Comparison of ENCODE assay signal across 23 cellular contexts in the genomic region with DNA sequence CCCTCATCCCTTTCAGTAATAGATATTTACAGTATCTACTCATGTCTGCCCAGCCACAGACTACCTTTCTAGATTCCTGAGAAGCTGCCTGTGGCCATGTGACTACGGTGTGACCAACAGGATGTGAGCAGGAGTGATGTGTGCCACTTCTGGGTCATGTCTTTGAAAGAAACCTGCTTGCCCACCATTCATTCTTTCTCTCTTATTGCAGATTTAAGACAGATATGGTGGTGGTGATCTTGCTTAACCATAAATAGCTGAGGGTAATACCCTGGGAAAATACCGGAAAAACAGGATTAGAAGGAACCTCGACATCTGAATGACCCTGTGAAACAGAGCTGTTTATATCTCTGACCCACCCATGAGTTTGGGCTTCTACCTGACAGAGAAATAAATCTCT. TPM values are rescaled to one million over a fixed set of nuclear protein-coding genes. Genes with fewer than 3 reads are reported as not detected.
DNase-seq lines count a peak whose midpoint lies in the region; ATAC-seq and TF ChIP-seq lines count a peak whose summit lies in the region.
"Had no signal": no experiment of that assay in that cellular context is flagged by ENCODE, and none has a peak within 500 bp of the region (broad histone marks: within the 10 kb centered on the region; RNA-seq: fewer than 3 reads in every experiment).

No MANE protein-coding gene starts in this region.

- no peak for TF ChIP-seq CTCF in fibroblast of villous mesenchyme (IDR thresholded peaks at IDR 0.05; ENCODE audit: insufficient read depth, low read depth, low read length)
- no peak for TF ChIP-seq CTCF in retinal pigment epithelial cell (conservative IDR thresholded peaks at IDR 0.05; ENCODE audit: low read depth, low read length)
- no peak for TF ChIP-seq CTCF in GM20000 (IDR thresholded peaks at IDR 0.05; ENCODE audit: extremely low read depth, missing control alignments)

- H3K4me3 ChIP-seq in fibroblast of villous mesenchyme (ENCODE audit: low read depth, low read length) (no peak overlapping the region), retinal pigment epithelial cell (ENCODE audit: low read length) (no peak overlapping the region)
- H3K4me3 ChIP-seq: dorsolateral prefrontal cortex, esophagus squamous epithelium, psoas muscle had no signal

- peak; percentile 43 for DNase-seq in SIG-M5 treated with dmso at 0.1 percent for 504 hours (lab: John Stamatoyannopoulos, UW; ENCODE audit: unreplicated experiment)
- no peak for DNase-seq in SIG-M5 (lab: John Stamatoyannopoulos, UW)
- peak; percentile 59 for DNase-seq in RKO (ENCODE audit: low spot score)
- peak; percentile 67 for DNase-seq in fibroblast of villous mesenchyme (ENCODE audit: low read depth)
- peak; percentile 80 for DNase-seq in retinal pigment epithelial cell (ENCODE audit: low read depth)
- no peak for DNase-seq in GM20000 (ENCODE audit: low spot score)
- DNase-seq in activated gamma-delta T cell (lab: John Stamatoyannopoulos, UW): no peak
- DNase-seq: 8988T; activated CD8-positive, alpha-beta memory T cell treated with anti-CD3 and anti-CD28 coated beads, Interleukin-2, amount 50 U/mL, for 4 hours; activated effector memory CD4-positive, alpha-beta T cell treated with anti-CD3 and anti-CD28 coated beads, Interleukin-2, amount 50 U/mL, for 16 hours; caudate nucleus; dorsolateral prefrontal cortex; esophagus squamous epithelium; IMR-90; NCI-H1436 treated with DMSO at 0.1 percent for 48 hours; NCI-H524; psoas muscle; Right ventricle myocardium superior; stimulated activated CD4-positive, alpha-beta T cell treated with anti-CD3 and anti-CD28 coated beads, Interleukin-4, amount 100 ng/mL, for 4 hours had no signal

- ATAC-seq in HG02610 (IDR thresholded peaks at IDR 0.05; ENCODE audit: unreplicated experiment): no peak
- ATAC-seq: left lobe of liver, psoas muscle had no signal

RNA-seq across cellular contexts. Expression of gene GUCA2A, which starts 41.6 kb away (rescaled TPM):
- total RNA-seq in fibroblast of villous mesenchyme: not detected in 2 replicates
- total RNA-seq: dorsolateral prefrontal cortex, esophagus squamous epithelium, G401, IMR-90, left lobe of liver, mononuclear cell, Right ventricle myocardium superior had no signal

RNA-seq across cellular contexts. Expression of gene GUCA2B, which starts 53.0 kb away (rescaled TPM):
- not detected in 2 replicates for total RNA-seq in fibroblast of villous mesenchyme
- total RNA-seq: dorsolateral prefrontal cortex, esophagus squamous epithelium, G401, IMR-90, mononuclear cell, psoas muscle, Right ventricle myocardium superior had no signal

Comparison
In these comparisons a context has a peak if more than half of its experiments do, and no peak if none do; other contexts are left out.
1. DNase-seq: peak in SIG-M5 treated with dmso at 0.1 percent for 504 hours (single experiment), RKO (single experiment), fibroblast of villous mesenchyme (single experiment) and retinal pigment epithelial cell (single experiment); none in SIG-M5 (single experiment), GM20000 (single experiment) and activated gamma-delta T cell (single experiment).